Comparison of ENCODE assay signal across 10 cellular contexts in the genomic region with DNA sequence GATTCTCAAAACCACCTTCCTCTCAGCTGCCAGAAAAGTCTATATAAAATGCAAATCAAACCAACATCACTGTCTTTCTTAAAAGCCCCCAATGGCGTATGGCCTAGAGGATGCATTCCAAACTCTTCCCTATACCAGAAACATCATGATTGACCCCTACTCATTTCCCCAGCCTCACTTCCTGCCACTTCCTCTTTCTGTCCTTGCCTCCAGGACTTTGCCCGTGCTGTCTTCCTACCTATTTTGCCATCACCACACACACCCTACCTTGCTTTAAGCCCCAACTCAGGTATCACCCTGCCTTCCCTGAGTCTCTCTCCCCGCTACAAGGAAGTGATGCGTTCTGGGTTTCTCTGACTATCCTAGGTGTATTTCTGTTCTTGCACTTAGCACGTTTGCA. TPM values are rescaled to one million over a fixed set of nuclear protein-coding genes. Genes with fewer than 3 reads are reported as not detected.
"Had no signal": no experiment of that assay in that cellular context is flagged by ENCODE, and none has a peak within 500 bp of the region (broad histone marks: within the 10 kb centered on the region; RNA-seq: fewer than 3 reads in every experiment).

No MANE protein-coding gene starts in this region.

- H3K4me2 ChIP-seq: GM23338 had no signal

- FAIRE-seq: H1, H54, HepG2 had no signal

- H3K27ac ChIP-seq: HL-60 had no signal

- ATAC-seq: GM23338, HepG2 had no signal

- H2AFZ ChIP-seq: GM23338 had no signal

- DNase-seq: H9, HCEC 1CT, KG1 had no signal

- H3K4me3 ChIP-seq: GM23338 had no signal

RNA-seq across cellular contexts. Expression of gene POU2AF2, which starts 8.1 kb away (rescaled TPM):
- total RNA-seq: GM23338, H1, H9, HepG2, HT1080 had no signal
- polyA plus RNA-seq: GM23338, H1, IgD-negative memory B cell had no signal

RNA-seq across cellular contexts. Expression of gene POU2AF3, which starts 44.7 kb away (rescaled TPM):
- total RNA-seq: HT1080 had no signal
